In genomic region chr5:62354028-62354874, GRCh38 we compare ENCODE assay signal across 8 cellular contexts. TPM values are rescaled to one million over a fixed set of nuclear protein-coding genes. Genes with fewer than 3 reads are reported as not detected.
DNase-seq lines count a peak whose midpoint lies in the region; ATAC-seq, FAIRE-seq and TF ChIP-seq lines count a peak whose summit lies in the region.

No MANE protein-coding gene starts in this region.

- ATAC-seq in GM18517 (IDR thresholded peaks at IDR 0.05; ENCODE audit: unreplicated experiment) (peak; percentile 91), HG02938 (IDR thresholded peaks at IDR 0.05; ENCODE audit: unreplicated experiment) (peak; percentile 93), memory B cell (ENCODE audit: low read depth) (peak; percentile 72)

- H3K4me1 Mint-ChIP-seq in memory B cell: no peaks in the 10 kb centered on the region

- peaks cover 6% of the 10 kb centered on the region for H3K36me3 Mint-ChIP-seq in memory B cell

- DNase-seq in COLO829 (ENCODE audit: low spot score): peak; percentile 26
- DNase-seq in NCI-H460 (ENCODE audit: extremely low read depth, low read depth): peak; percentile 49
- DNase-seq in bronchial epithelial cell (ENCODE audit: low read depth): peak; percentile 67
- peak in 1 of 2 donors; percentile 42 for DNase-seq in memory B cell (ENCODE audit: low spot score in 2 of 2)
- DNase-seq in activated naive CD4-positive, alpha-beta T cell treated with anti-CD3 and anti-CD28 coated beads, Interleukin-2, amount 50 U/mL, for 16 hours: no peak
- DNase-seq in MG63: no peak

- no peak for FAIRE-seq in bronchial epithelial cell (lab: Jason Lieb, UNC)

- H3K36me3 ChIP-seq in bronchial epithelial cell (ENCODE audit: control insufficient read depth, insufficient read depth, low read length): peaks cover 2% of the 10 kb centered on the region
- peaks cover 56% of the 10 kb centered on the region for H3K36me3 ChIP-seq in MG63

- no peaks in the 10 kb centered on the region for H3K27me3 ChIP-seq in bronchial epithelial cell (ENCODE audit: control insufficient read depth, insufficient read depth, low read length)
- H3K27me3 ChIP-seq in MG63: no peaks in the 10 kb centered on the region

- H3K4me3 ChIP-seq in bronchial epithelial cell (ENCODE audit: low read depth, low read length) (no peak overlapping the region), MG63 (no peak overlapping the region)

- no peaks in the 10 kb centered on the region for H3K27me3 Mint-ChIP-seq in memory B cell

- peak; percentile 37 for TF ChIP-seq CTCF in bronchial epithelial cell (IDR thresholded peaks at IDR 0.05; ENCODE audit: insufficient read depth, low read length, severe bottlenecking)

- H3K4me3 Mint-ChIP-seq in memory B cell: no peak overlapping the region

- no peaks in the 10 kb centered on the region for H3K9me3 Mint-ChIP-seq in memory B cell

- no peaks in the 10 kb centered on the region for H3K9me3 ChIP-seq in MG63

- H3K27ac Mint-ChIP-seq in memory B cell: no peak overlapping the region

RNA-seq across cellular contexts. Expression of gene KIF2A, which starts 48.2 kb away (rescaled TPM):
- 45.9 and 52.0 TPM in 2 replicates for total RNA-seq in NCI-H460 (2014; rRNA removed; shearing (Covaris generic))
- 24.6 and 28.7 TPM in 2 replicates for polyA plus RNA-seq in NCI-H460 (2014; cell fraction: nucleus; rRNA removed)
- total RNA-seq in bronchial epithelial cell: 34.2 and 39.7 TPM in 2 replicates
- 27.4 and 29.4 TPM in 2 replicates for total RNA-seq in MG63 (2014; rRNA removed; shearing (Covaris generic); ENCODE audit: low replicate concordance)

RNA-seq across cellular contexts. Expression of gene DIMT1, which starts 49.5 kb away (rescaled TPM):
- 63.6 and 69.4 TPM in 2 replicates for total RNA-seq in NCI-H460 (2014; rRNA removed; shearing (Covaris generic))
- polyA plus RNA-seq in NCI-H460 (2014; cell fraction: nucleus; rRNA removed): 57.6 and 84.3 TPM in 2 replicates
- total RNA-seq in bronchial epithelial cell: 17.3 and 24.0 TPM in 2 replicates
- 61.4 and 63.6 TPM in 2 replicates for total RNA-seq in MG63 (2014; rRNA removed; shearing (Covaris generic); ENCODE audit: low replicate concordance)

RNA-seq across cellular contexts. Expression of gene IPO11, which starts 58.3 kb away (rescaled TPM):
- 18.0 and 28.7 TPM in 2 replicates for total RNA-seq in NCI-H460 (2014; rRNA removed; shearing (Covaris generic))
- 14.7 and 21.3 TPM in 2 replicates for polyA plus RNA-seq in NCI-H460 (2014; cell fraction: nucleus; rRNA removed)
- 22.4 and 23.9 TPM in 2 replicates for total RNA-seq in bronchial epithelial cell
- total RNA-seq in MG63 (2014; rRNA removed; shearing (Covaris generic); ENCODE audit: low replicate concordance): 26.6 and 27.6 TPM in 2 replicates

Comparison
In these comparisons a context has a peak if more than half of its experiments do, and no peak if none do; other contexts are left out.
1. DNase-seq: peak in COLO829 (single experiment), NCI-H460 (single experiment) and bronchial epithelial cell (single experiment); none in activated naive CD4-positive, alpha-beta T cell treated with anti-CD3 and anti-CD28 coated beads, Interleukin-2, amount 50 U/mL, for 16 hours (single experiment) and MG63 (single experiment).
2. Peak in every context shown above with its lines, with median percentiles within 50 percentile points of each other: ATAC-seq.